Comparison of ENCODE assay signal across 8 cellular contexts in the genomic region with DNA sequence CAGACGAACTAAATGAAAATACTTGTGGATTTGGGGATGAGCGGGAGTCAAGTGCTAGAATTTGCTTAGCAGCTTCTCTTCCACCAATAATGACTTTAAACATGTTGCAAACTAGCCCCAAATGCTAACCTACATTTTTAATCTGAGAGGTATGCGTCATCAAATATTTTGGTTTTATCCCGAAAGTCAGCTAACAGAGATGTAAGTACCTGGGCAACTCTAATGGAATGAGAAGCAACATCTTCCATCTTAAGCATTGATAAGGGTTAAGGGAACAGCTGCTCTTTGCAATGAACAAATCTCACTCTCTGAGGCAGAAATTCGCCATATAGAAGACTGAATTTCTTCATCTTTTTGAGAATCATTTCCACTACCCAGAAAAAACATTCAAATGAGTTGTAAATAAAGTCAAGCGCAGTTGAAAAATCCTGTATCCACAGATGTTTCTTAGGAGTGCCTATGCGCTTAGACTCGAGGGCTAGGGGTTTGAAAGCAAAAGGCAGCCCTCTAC. TPM values are rescaled to one million over a fixed set of nuclear protein-coding genes. Genes with fewer than 3 reads are reported as not detected.
DNase-seq lines count a peak whose midpoint lies in the region; ATAC-seq and TF ChIP-seq lines count a peak whose summit lies in the region.

No MANE protein-coding gene starts in this region.

- H3K4me1 Mint-ChIP-seq in MCF 10A (ENCODE audit: insufficient read depth, unreplicated experiment), result peaks cover 27% of the 10 kb centered on the region
- H3K4me1 Mint-ChIP-seq in mesothelial cell of epicardium, result peaks cover 35% of the 10 kb centered on the region

- H3K4me3 ChIP-seq in left ventricle myocardium inferior, result peak overlapping the region; percentile 88

- CTCF ChIA-PET in MCF 10A (lab: Yijun Ruan, JAX), result interaction anchor here (0.6 to 1.6 kb wide), 6 partner anchors 8 to 1194 kb away, joined by 3 to 12 read pairs (median 5); no protein-coding TSS in a partner anchor

- POLR2A ChIA-PET in MCF 10A (lab: Yijun Ruan, JAX), result interaction anchor here (0.6 to 7.0 kb wide), 16 partner anchors 10 to 1250 kb away, joined by 3 to 100 read pairs (median 4); no protein-coding TSS in a partner anchor

- peaks cover 42% of the 10 kb centered on the region for H3K4me1 ChIP-seq in left ventricle myocardium inferior

- TSS peak; percentile 89 for BruUV-seq in MCF 10A (replicated peaks; lab: Mats Ljungman, UMichigan)

- peak overlapping the region; percentile 95 for H3K27ac Mint-ChIP-seq in MCF 10A (ENCODE audit: low read depth, unreplicated experiment)
- peak overlapping the region; percentile 97 for H3K27ac Mint-ChIP-seq in mesothelial cell of epicardium

- TF ChIP-seq CTCF in left ventricle myocardium inferior (IDR thresholded peaks at IDR 0.05; ENCODE audit: borderline replicate concordance) (no peak), MCF 10A (IDR thresholded peaks at IDR 0.05; ENCODE audit: unreplicated experiment) (no peak), mesothelial cell of epicardium (IDR thresholded peaks at IDR 0.05; ENCODE audit: unreplicated experiment) (no peak)

- H3K4me3 Mint-ChIP-seq in MCF 10A (ENCODE audit: unreplicated experiment) (peak overlapping the region; percentile 77), mesothelial cell of epicardium (peak overlapping the region; percentile 69)

- no peaks in the 10 kb centered on the region for H3K9me3 ChIP-seq in left ventricle myocardium inferior (replicated peaks)

- H3K36me3 Mint-ChIP-seq in MCF 10A (ENCODE audit: insufficient read depth, unreplicated experiment) (peaks cover 24% of the 10 kb centered on the region), mesothelial cell of epicardium (no peaks in the 10 kb centered on the region)

- no peaks in the 10 kb centered on the region for H3K27me3 ChIP-seq in left ventricle myocardium inferior (ENCODE audit: low read depth)

- intact Hi-C loops in left ventricle myocardium inferior (cut with micrococcal nuclease), result no loop called here
- intact Hi-C loops in cardiac septum (cut with DNase I), result no loop called here
- intact Hi-C loops in MCF 10A (cut with micrococcal nuclease), result no loop called here

- H3K27ac ChIP-seq in left ventricle myocardium inferior (replicated peaks), result peak overlapping the region; percentile 86

- TF ChIP-seq POLR2A in erythroblast (IDR thresholded peaks at IDR 0.05; ENCODE audit: low read length) (no peak), GM18505 (IDR thresholded peaks at IDR 0.05; ENCODE audit: borderline replicate concordance, extremely low read depth, insufficient read depth, insufficient read length) (no peak)

- H3K36me3 ChIP-seq in left ventricle myocardium inferior, result no peaks in the 10 kb centered on the region

- ATAC-seq in GM18505 (IDR thresholded peaks at IDR 0.05; ENCODE audit: unreplicated experiment), result no peak

- DNase-seq in left ventricle myocardium inferior (no peak), cardiac septum (ENCODE audit: low spot score) (no peak), MCF 10A (ENCODE audit: unreplicated experiment) (no peak), mesothelial cell of epicardium (ENCODE audit: low spot score in 2 of 2, unreplicated experiment in 2 of 2) (no peak), SW480 (ENCODE audit: low spot score) (no peak), erythroblast (lab: John Stamatoyannopoulos, UW) (no peak), HuH-7.5 (ENCODE audit: low spot score) (no peak)

- no peaks in the 10 kb centered on the region for H3K27me3 Mint-ChIP-seq in MCF 10A (ENCODE audit: insufficient read depth, unreplicated experiment)
- no peaks in the 10 kb centered on the region for H3K27me3 Mint-ChIP-seq in mesothelial cell of epicardium (ENCODE audit: low read depth)

- no peaks in the 10 kb centered on the region for H3K9me3 Mint-ChIP-seq in MCF 10A (ENCODE audit: unreplicated experiment)
- no peaks in the 10 kb centered on the region for H3K9me3 Mint-ChIP-seq in mesothelial cell of epicardium

RNA-seq across cellular contexts. Expression of a gene that starts 0.9 kb away (rescaled TPM):
- total RNA-seq in left ventricle myocardium inferior (63.6 TPM), cardiac septum (67.8 TPM), MCF 10A (2022) (62.5 and 80.6 TPM in 2 replicates), mesothelial cell of epicardium (73.4 to 81.1 TPM (median 79.4 TPM) in 3 replicates)
